Comparison of ENCODE assay signal across 9 cellular contexts in the genomic region with DNA sequence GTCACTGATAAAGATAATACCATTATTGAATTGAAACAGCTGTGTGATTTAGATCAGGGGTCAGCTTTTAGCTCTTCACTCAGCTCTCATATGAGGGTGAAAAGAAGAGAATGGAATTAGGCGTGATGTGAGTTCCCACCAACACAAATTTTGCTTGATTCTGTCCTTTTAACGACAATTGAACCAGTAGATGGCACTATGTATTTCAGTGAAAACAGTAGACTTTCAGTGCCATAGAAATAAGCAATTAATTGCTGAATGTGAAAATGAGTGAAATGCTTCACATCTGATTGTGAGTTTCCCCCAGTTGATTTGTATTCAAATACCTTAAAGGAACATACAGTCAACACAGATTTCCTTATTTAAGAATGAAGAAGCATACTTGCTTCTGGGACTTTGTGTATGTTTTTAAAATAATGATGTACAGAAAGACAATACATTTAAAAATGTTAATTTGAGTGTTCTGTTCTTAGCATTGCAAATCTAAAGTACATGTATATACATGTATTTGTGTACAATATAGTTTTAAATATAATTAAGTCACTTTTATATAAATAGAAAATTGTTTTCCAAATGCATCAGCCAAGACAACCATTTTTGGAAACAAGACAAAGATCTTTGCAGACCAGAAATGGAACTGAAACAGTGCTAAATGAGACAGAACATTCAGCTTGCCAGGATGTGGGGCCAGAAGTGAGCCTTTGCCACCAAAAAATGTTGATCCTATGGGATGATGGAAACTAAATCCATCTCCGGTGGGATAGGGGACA.
A peak's percentile ranks its signal among the peaks of the same experiment; 100 is the strongest.
DNase-seq lines count a peak whose midpoint lies in the region; ATAC-seq and TF ChIP-seq lines count a peak whose summit lies in the region.
"Had no signal": no experiment of that assay in that cellular context is flagged by ENCODE, and none has a peak within 500 bp of the region (broad histone marks: within the 10 kb centered on the region; RNA-seq: fewer than 3 reads in every experiment).

No MANE protein-coding gene starts in this region.

- H3K9me3 Mint-ChIP-seq in CD8-positive, alpha-beta memory T cell: peaks cover 0 to 2% (median 0%) of the 10 kb centered on the region in 5 donors
- no peaks in the 10 kb centered on the region for H3K9me3 Mint-ChIP-seq in activated naive CD8-positive, alpha-beta T cell treated with anti-CD3 and anti-CD28 coated beads, Interleukin-2, amount 50 U/mL, for 24 hours
- H3K9me3 Mint-ChIP-seq: IgD-negative memory B cell had no signal

- no peak for DNase-seq in BJ (ENCODE audit: low read depth)
- no peak for DNase-seq in RWPE2 (ENCODE audit: low spot score)
- peak; percentile 77 for DNase-seq in inferior parietal cortex (ENCODE audit: extremely low spot score)
- no peak for DNase-seq in CD8-positive, alpha-beta memory T cell
- DNase-seq in activated naive CD8-positive, alpha-beta T cell treated with anti-CD3 and anti-CD28 coated beads, Interleukin-2, amount 50 U/mL, for 24 hours: no peak

- TF ChIP-seq CTCF in BJ (IDR thresholded peaks at IDR 0.05; ENCODE audit: insufficient read depth, low read depth, low read length) (peak; percentile 49), RWPE2 (IDR thresholded peaks at IDR 0.05; ENCODE audit: poor library complexity, severe bottlenecking) (peak; percentile 86)

- H3K27me3 ChIP-seq in BJ (ENCODE audit: control insufficient read depth, insufficient read depth, low read length) (no peaks in the 10 kb centered on the region), RWPE2 (ENCODE audit: insufficient read depth, poor library complexity, severe bottlenecking) (no peaks in the 10 kb centered on the region)
- no peaks in the 10 kb centered on the region for H3K27me3 ChIP-seq in CD8-positive, alpha-beta memory T cell (ENCODE audit: insufficient read depth, low read length, poor library complexity, severe bottlenecking)

- H3K36me3 ChIP-seq in BJ (ENCODE audit: control insufficient read depth, insufficient read depth, low read length) (no peaks in the 10 kb centered on the region), RWPE2 (ENCODE audit: low read depth) (no peaks in the 10 kb centered on the region)
- H3K36me3 ChIP-seq in CD8-positive, alpha-beta memory T cell (ENCODE audit: insufficient read depth, low read length): no peaks in the 10 kb centered on the region

- H3K27me3 Mint-ChIP-seq in CD8-positive, alpha-beta memory T cell: peaks cover 8 to 17% of the 10 kb centered on the region in 2 donors
- peaks cover 3% of the 10 kb centered on the region for H3K27me3 Mint-ChIP-seq in activated naive CD8-positive, alpha-beta T cell treated with anti-CD3 and anti-CD28 coated beads, Interleukin-2, amount 50 U/mL, for 24 hours

- no peak overlapping the region for H3K27ac Mint-ChIP-seq in CD8-positive, alpha-beta memory T cell
- H3K27ac Mint-ChIP-seq in activated naive CD8-positive, alpha-beta T cell treated with anti-CD3 and anti-CD28 coated beads, Interleukin-2, amount 50 U/mL, for 24 hours: no peak overlapping the region
- H3K27ac Mint-ChIP-seq: IgD-negative memory B cell had no signal

- no peak overlapping the region for H3K4me3 Mint-ChIP-seq in CD8-positive, alpha-beta memory T cell
- no peak overlapping the region for H3K4me3 Mint-ChIP-seq in activated naive CD8-positive, alpha-beta T cell treated with anti-CD3 and anti-CD28 coated beads, Interleukin-2, amount 50 U/mL, for 24 hours
- H3K4me3 Mint-ChIP-seq: IgD-negative memory B cell had no signal

- no peak overlapping the region for H3K27ac ChIP-seq in RWPE2 (ENCODE audit: poor library complexity, severe bottlenecking)
- H3K27ac ChIP-seq in CD8-positive, alpha-beta memory T cell (ENCODE audit: low read depth, low read length): no peak overlapping the region

- H3K36me3 Mint-ChIP-seq in CD8-positive, alpha-beta memory T cell: no peaks in the 10 kb centered on the region
- no peaks in the 10 kb centered on the region for H3K36me3 Mint-ChIP-seq in activated naive CD8-positive, alpha-beta T cell treated with anti-CD3 and anti-CD28 coated beads, Interleukin-2, amount 50 U/mL, for 24 hours (ENCODE audit: low read depth)
- H3K36me3 Mint-ChIP-seq: IgD-negative memory B cell had no signal

- peaks cover 34% of the 10 kb centered on the region for H3K4me1 ChIP-seq in RWPE2 (ENCODE audit: insufficient read depth, poor library complexity, severe bottlenecking)
- H3K4me1 ChIP-seq in CD8-positive, alpha-beta memory T cell (ENCODE audit: insufficient read depth, low read length): no peaks in the 10 kb centered on the region

- ATAC-seq in GM18861 (IDR thresholded peaks at IDR 0.05; ENCODE audit: unreplicated experiment): peak; percentile 52
- peak; percentile 59 for ATAC-seq in HG03097 (IDR thresholded peaks at IDR 0.05; ENCODE audit: low FRiP score, unreplicated experiment)
- ATAC-seq in RWPE2 (ENCODE audit: low read depth): no peak
- ATAC-seq in HG02840 (IDR thresholded peaks at IDR 0.05; ENCODE audit: low FRiP score, unreplicated experiment): no peak
- ATAC-seq in activated naive CD8-positive, alpha-beta T cell treated with anti-CD3 and anti-CD28 coated beads, Interleukin-2, amount 50 U/mL, for 24 hours: no peak

- no peak overlapping the region for H3K4me3 ChIP-seq in BJ (ENCODE audit: low read depth, low read length)
- H3K4me3 ChIP-seq in RWPE2 (ENCODE audit: severe bottlenecking): no peak overlapping the region
- H3K4me3 ChIP-seq in CD8-positive, alpha-beta memory T cell (ENCODE audit: low read length): no peak overlapping the region

- CTCF ChIA-PET in BJ (lab: Yijun Ruan, JAX): interaction anchor here (0.9 to 2.4 kb wide), 21 partner anchors 10 to 431 kb away, joined by 3 to 19 read pairs (median 4); partner anchors contain the start of gene MMRN1
- CTCF ChIA-PET in CD8-positive, alpha-beta memory T cell (lab: Charles Lee): no interaction called here

- H3K4me1 Mint-ChIP-seq in CD8-positive, alpha-beta memory T cell: no peaks in the 10 kb centered on the region
- peaks cover 2% of the 10 kb centered on the region for H3K4me1 Mint-ChIP-seq in activated naive CD8-positive, alpha-beta T cell treated with anti-CD3 and anti-CD28 coated beads, Interleukin-2, amount 50 U/mL, for 24 hours

- H3K9me3 ChIP-seq in RWPE2 (ENCODE audit: severe bottlenecking): no peaks in the 10 kb centered on the region
- H3K9me3 ChIP-seq in CD8-positive, alpha-beta memory T cell (ENCODE audit: low read length): no peaks in the 10 kb centered on the region

- POLR2A ChIA-PET in BJ (lab: Charles Lee): no interaction called here
- POLR2A ChIA-PET in CD8-positive, alpha-beta memory T cell (lab: Charles Lee): no interaction called here

Comparison
In these comparisons a context has a peak if more than half of its experiments do, and no peak if none do; other contexts are left out.
1. ATAC-seq: peak in GM18861 (single experiment) and HG03097 (single experiment); none in RWPE2 (single experiment), HG02840 (single experiment) and activated naive CD8-positive, alpha-beta T cell treated with anti-CD3 and anti-CD28 coated beads, Interleukin-2, amount 50 U/mL, for 24 hours (single experiment).